In genomic region chr11:114439229-114440120, GRCh38 we compare ENCODE assay signal across 1 cellular context.
TF ChIP-seq lines count a peak whose summit lies in the region.

Gene REXO2, plus strand, starts transcription at chr11:114439467. Its CDS starts 62 bp downstream, at chr11:114439529.

TF ChIP-seq in K562, 482 proteins besides CTCF, POLR2A, EP300 and RAD21 (continued from another document and continues in another):
- TF ChIP-seq FOXO4 (CRISPR knock-in tag; IDR thresholded peaks at IDR 0.05) (no peak), CLOCK (CRISPR knock-in tag; IDR thresholded peaks at IDR 0.05; ENCODE audit: borderline replicate concordance) (no peak), SRSF7 (optimal IDR thresholded peaks at IDR 0.05; ENCODE audit: low read depth, low read length) (no peak), MAZ (CRISPR knock-in tag; conservative IDR thresholded peaks at IDR 0.05 in 1 of 2, IDR thresholded peaks at IDR 0.05 in 1 of 2) (peak in 1 of 2 experiments; percentile 56; a peak in 3 of 4 replicates), ESRRA (IDR thresholded peaks at IDR 0.05; ENCODE audit: borderline replicate concordance, low read depth) (peak; percentile 87; the same call in 1 of the 2 replicates), NONO (IDR thresholded peaks at IDR 0.05; ENCODE audit: low read depth in 2 of 2, low read length in 1 of 2) (no peak), OTX1 (CRISPR knock-in tag; IDR thresholded peaks at IDR 0.05) (no peak), ARID2 (IDR thresholded peaks at IDR 0.05) (no peak), SMAD2 (IDR thresholded peaks at IDR 0.05; ENCODE audit: low read depth, low read length) (no peak), MTA2 (IDR thresholded peaks at IDR 0.05; ENCODE audit: low read depth) (no peak), TRIM28 (IDR thresholded peaks at IDR 0.05) (no peak), NKRF (IDR thresholded peaks at IDR 0.05; ENCODE audit: borderline replicate concordance) (peak; percentile 81), PML (IDR thresholded peaks at IDR 0.05; ENCODE audit: low read length) (peak; percentile 51; the same call in 1 of the 2 replicates), ZHX1 (conservative IDR thresholded peaks at IDR 0.05; ENCODE audit: low read length) (no peak), ZNF76 (CRISPR knock-in tag; IDR thresholded peaks at IDR 0.05; ENCODE audit: borderline replicate concordance) (no peak), HDAC1 (IDR thresholded peaks at IDR 0.05) (peak in 1 of 2 experiments; percentile 90; a peak in 2 of 4 replicates), ZFP1 (CRISPR knock-in tag; IDR thresholded peaks at IDR 0.05) (no peak), HES1 (IDR thresholded peaks at IDR 0.05; ENCODE audit: low read depth) (no peak), ZNF785 (CRISPR knock-in tag; IDR thresholded peaks at IDR 0.05) (no peak), RHOXF2B (CRISPR knock-in tag; conservative IDR thresholded peaks at IDR 0.05) (no peak), CHD1 (IDR thresholded peaks at IDR 0.05; ENCODE audit: low read length) (no peak), SP1 (CRISPR knock-in tag; IDR thresholded peaks at IDR 0.05) (peak; percentile 69; the same call in 1 of the 2 replicates), E2F4 (CRISPR knock-in tag; IDR thresholded peaks at IDR 0.05; ENCODE audit: low read depth) (no peak; the same call in 1 of the 2 replicates), ZFPM2 (CRISPR knock-in tag; IDR thresholded peaks at IDR 0.05) (no peak), YBX1 (IDR thresholded peaks at IDR 0.05) (no peak), SETDB1 (IDR thresholded peaks at IDR 0.05; ENCODE audit: low read length) (no peak), JUN (IDR thresholded peaks at IDR 0.05; ENCODE audit: borderline replicate concordance, low read depth, low read length) (peak; percentile 33; the same call in 1 of the 2 replicates), JUN (CRISPR knock-in tag; IDR thresholded peaks at IDR 0.05; ENCODE audit: borderline replicate concordance) (no peak), NR4A1 (CRISPR knock-in tag; IDR thresholded peaks at IDR 0.05) (no peak), NR4A1 (tag; IDR thresholded peaks at IDR 0.05) (no peak), NFYB (IDR thresholded peaks at IDR 0.05; ENCODE audit: extremely low read depth, insufficient read length) (no peak), ELF4 (CRISPR knock-in tag; IDR thresholded peaks at IDR 0.05) (no peak), ZNF655 (CRISPR knock-in tag; IDR thresholded peaks at IDR 0.05) (no peak), CEBPG (CRISPR knock-in tag; IDR thresholded peaks at IDR 0.05) (peak; percentile 38; the same call in 1 of the 2 replicates), CEBPG (tag; conservative IDR thresholded peaks at IDR 0.05 in 1 of 2, IDR thresholded peaks at IDR 0.05 in 1 of 2) (no peak), NFXL1 (CRISPR knock-in tag; IDR thresholded peaks at IDR 0.05) (no peak), KLF10 (CRISPR knock-in tag; IDR thresholded peaks at IDR 0.05) (no peak), FIP1L1 (IDR thresholded peaks at IDR 0.05; ENCODE audit: low read depth, low read length, poor library complexity, severe bottlenecking) (peak; percentile 59), XRCC3 (IDR thresholded peaks at IDR 0.05) (no peak), HNRNPL (IDR thresholded peaks at IDR 0.05; ENCODE audit: low read depth, low read length) (no peak), PCBP1 (IDR thresholded peaks at IDR 0.05; ENCODE audit: low read depth, low read length, poor library complexity, severe bottlenecking) (no peak), RFX5 (IDR thresholded peaks at IDR 0.05; ENCODE audit: low read depth, low read length) (no peak), MNT (conservative IDR thresholded peaks at IDR 0.05) (peak; percentile 99 to 100), MCM3 (IDR thresholded peaks at IDR 0.05) (no peak), PREB (CRISPR knock-in tag; IDR thresholded peaks at IDR 0.05) (no peak), NR2F6 (CRISPR knock-in tag; IDR thresholded peaks at IDR 0.05) (no peak), RBBP5 (IDR thresholded peaks at IDR 0.05; ENCODE audit: borderline replicate concordance, insufficient read depth, low read length, poor library complexity, severe bottlenecking) (peak; percentile 67), TSC22D4 (tag; IDR thresholded peaks at IDR 0.05) (no peak), KLF6 (CRISPR knock-in tag; IDR thresholded peaks at IDR 0.05; ENCODE audit: borderline replicate concordance) (no peak), ETV1 (tag; conservative IDR thresholded peaks at IDR 0.05; ENCODE audit: low read depth) (peak; percentile 73), ERF (CRISPR knock-in tag; IDR thresholded peaks at IDR 0.05) (no peak; the same call in 1 of the 2 replicates), STAG1 (CRISPR knock-in tag; IDR thresholded peaks at IDR 0.05; ENCODE audit: borderline replicate concordance) (no peak), DLX4 (CRISPR knock-in tag; IDR thresholded peaks at IDR 0.05) (no peak)
